In genomic region chr2:218659258-218659987, GRCh38 we compare ENCODE assay signal across 8 cellular contexts. TPM values are rescaled to one million over a fixed set of nuclear protein-coding genes. Genes with fewer than 3 reads are reported as not detected.
DNase-seq lines count a peak whose midpoint lies in the region; ATAC-seq and TF ChIP-seq lines count a peak whose summit lies in the region.

Gene BCS1L, plus strand, starts transcription at chr2:218659683. Its CDS starts 1,305 bp downstream, at chr2:218660988.
Gene ZNF142, minus strand, starts transcription at chr2:218659623. Its CDS starts 3,194 bp downstream, at chr2:218656429.

- no peaks in the 10 kb centered on the region for H3K9me3 ChIP-seq in mononuclear cell (ENCODE audit: low read depth, low read length)

- peaks cover 16% of the 10 kb centered on the region for H3K4me1 ChIP-seq in mononuclear cell (ENCODE audit: insufficient read depth, low read length)

- H3K4me3 ChIP-seq in epithelial cell of esophagus (ENCODE audit: low read length): peak within 1 kb of the TSS; percentile 94
- peak within 1 kb of the TSS; percentile 83 for H3K4me3 ChIP-seq in mononuclear cell (ENCODE audit: low read length)

- H3K4me3 Mint-ChIP-seq in IgD-negative memory B cell: peak within 1 kb of the TSS; percentile 88 to 100 (median 96)

- peak within 1 kb of the TSS; percentile 46 to 96 (median 95) for H3K27ac Mint-ChIP-seq in IgD-negative memory B cell

- H3K4me1 Mint-ChIP-seq in IgD-negative memory B cell: peaks cover 21 to 23% (median 22%) of the 10 kb centered on the region in 3 donors

- no peaks in the 10 kb centered on the region for H3K36me3 Mint-ChIP-seq in IgD-negative memory B cell

- no peak for TF ChIP-seq CTCF in epithelial cell of esophagus (IDR thresholded peaks at IDR 0.05; ENCODE audit: insufficient read depth, low read depth, low read length, missing control alignments)

- no peaks in the 10 kb centered on the region for H3K27me3 ChIP-seq in mononuclear cell (ENCODE audit: insufficient read depth, low read length)

- H3K9me3 Mint-ChIP-seq in IgD-negative memory B cell: no peaks in the 10 kb centered on the region

- no peaks in the 10 kb centered on the region for H3K27me3 Mint-ChIP-seq in IgD-negative memory B cell

- peak; percentile 97 for DNase-seq in DMS 273 (lab: John Stamatoyannopoulos, UW; ENCODE audit: unreplicated experiment)
- peak; percentile 96 for DNase-seq in OCI-M1 (lab: John Stamatoyannopoulos, UW)
- DNase-seq in activated T-cell treated with anti-CD3 and anti-CD28 coated beads for 1 hour (ENCODE audit: low read depth): peak; percentile 89
- peak; percentile 95 for DNase-seq in epithelial cell of esophagus (ENCODE audit: low read depth)
- peak; percentile 90 to 94 for DNase-seq in stimulated activated CD8-positive, alpha-beta memory T cell treated with anti-CD3 and anti-CD28 coated beads, Interleukin-2, amount 100 ng/mL, for 48 hours (ENCODE audit: low read depth in 2 of 2)

- peak; percentile 93 for ATAC-seq in GM21528 (IDR thresholded peaks at IDR 0.05; ENCODE audit: low FRiP score, unreplicated experiment)

RNA-seq across cellular contexts. Expression of gene BCS1L, which starts in this region (rescaled TPM):
- polyA plus RNA-seq in IgD-negative memory B cell: 21.2 TPM
- 3.4 TPM for total RNA-seq in mononuclear cell

RNA-seq across cellular contexts. Expression of gene ZNF142, which starts in this region (rescaled TPM):
- polyA plus RNA-seq in IgD-negative memory B cell: 21.1 TPM
- total RNA-seq in mononuclear cell: 23.4 TPM

Comparison
In these comparisons a context has a peak if more than half of its experiments do, and no peak if none do; other contexts are left out.
1. Peak in every context shown above with its lines: DNase-seq, ATAC-seq and H3K4me3 ChIP-seq.